18 cellular contexts compared by ENCODE assay signal in the genomic region with DNA sequence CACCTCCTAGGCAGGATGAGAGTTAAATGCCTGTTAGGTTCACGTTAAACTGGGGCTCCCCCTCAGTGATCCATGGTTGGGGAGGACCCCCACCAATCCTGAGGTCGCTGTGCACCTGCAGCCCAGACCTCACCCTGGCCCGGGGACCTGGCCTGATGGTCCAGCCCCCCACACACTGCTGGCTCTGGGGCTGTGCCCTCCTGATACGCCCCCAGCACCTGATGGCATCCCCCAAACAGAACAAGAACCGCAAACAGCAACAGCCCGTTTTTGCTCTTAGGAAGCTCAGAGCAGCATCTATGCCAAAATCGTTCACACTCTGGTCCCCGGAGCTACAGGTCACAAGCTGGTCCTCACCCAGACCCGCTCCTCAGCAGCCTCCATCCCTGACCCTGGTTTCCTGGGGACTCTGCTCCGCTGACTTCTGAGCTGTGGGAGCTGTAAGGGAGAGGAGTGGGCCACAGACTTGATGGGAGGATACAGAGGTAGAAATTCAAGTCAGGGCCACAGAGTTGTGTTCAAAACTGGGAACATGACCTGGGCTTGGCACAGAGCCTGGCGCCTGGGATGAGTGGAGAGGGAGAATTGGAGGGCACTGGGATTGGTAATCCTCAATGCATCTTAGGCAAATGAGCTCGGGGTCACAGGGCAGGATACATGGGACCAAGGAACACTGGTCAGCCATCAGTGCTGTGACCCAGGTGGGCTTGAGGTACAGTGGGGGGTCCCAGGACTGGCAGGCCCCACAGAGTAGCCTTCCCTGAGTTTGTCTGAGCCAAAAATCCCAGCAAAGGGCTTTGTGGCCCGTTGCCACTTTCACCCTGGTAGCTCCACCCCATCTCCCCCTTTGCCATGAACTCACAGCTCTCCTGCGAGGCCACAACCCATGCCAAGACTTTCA.
DNase-seq lines count a peak whose midpoint lies in the region; ATAC-seq and TF ChIP-seq lines count a peak whose summit lies in the region.
"Had no signal": no experiment of that assay in that cellular context is flagged by ENCODE, and none has a peak within 500 bp of the region (broad histone marks: within the 10 kb centered on the region; RNA-seq: fewer than 3 reads in every experiment).

No MANE protein-coding gene starts in this region.

- H3K27ac ChIP-seq in RWPE1 (peak overlapping the region; percentile 62; the same call in 1 of the 2 replicates), stomach (no peak overlapping the region)
- H3K27ac ChIP-seq: sigmoid colon, thoracic aorta had no signal

- no peak for TF ChIP-seq POLR2A in stomach (IDR thresholded peaks at IDR 0.05)

- H3K36me3 Mint-ChIP-seq in activated naive CD4-positive, alpha-beta T cell treated with anti-CD3 and anti-CD28 coated beads, Interleukin-2, amount 10 ng/mL, durations not matched to agents 7 days and 5 days = no peaks in the 10 kb centered on the region
- H3K36me3 Mint-ChIP-seq in activated CD8-positive, alpha-beta T cell treated with anti-CD3 and anti-CD28 coated beads for 36 hours (ENCODE audit: low read depth) = no peaks in the 10 kb centered on the region

- H3K4me3 ChIP-seq in stomach = no peak overlapping the region
- H3K4me3 ChIP-seq: adrenal gland, MG63, sigmoid colon, thoracic aorta had no signal

- H3K9me3 ChIP-seq in stomach = no peaks in the 10 kb centered on the region
- H3K9me3 ChIP-seq: adrenal gland, MG63, sigmoid colon, thoracic aorta had no signal

- peaks cover 7 to 18% (median 11%) of the 10 kb centered on the region in 4 donors for H3K4me1 ChIP-seq in stomach

- POLR2A ChIA-PET in RWPE1 (lab: Yijun Ruan, JAX; ENCODE audit: low non-redundant PET) = no interaction called here
- POLR2A ChIA-PET in activated CD8-positive, alpha-beta T cell treated with anti-CD3 and anti-CD28 coated beads for 36 hours (lab: Charles Lee) = no interaction called here

- H3K27ac Mint-ChIP-seq in activated naive CD4-positive, alpha-beta T cell treated with anti-CD3 and anti-CD28 coated beads, Interleukin-2, amount 10 ng/mL, durations not matched to agents 7 days and 5 days = no peak overlapping the region
- H3K27ac Mint-ChIP-seq in activated CD8-positive, alpha-beta T cell treated with anti-CD3 and anti-CD28 coated beads for 36 hours = no peak overlapping the region

- no peaks in the 10 kb centered on the region for H3K9me3 Mint-ChIP-seq in activated naive CD4-positive, alpha-beta T cell treated with anti-CD3 and anti-CD28 coated beads, Interleukin-2, amount 10 ng/mL, durations not matched to agents 7 days and 5 days
- no peaks in the 10 kb centered on the region for H3K9me3 Mint-ChIP-seq in activated CD8-positive, alpha-beta T cell treated with anti-CD3 and anti-CD28 coated beads for 36 hours

- CTCF ChIA-PET in activated naive CD4-positive, alpha-beta T cell treated with anti-CD3 and anti-CD28 coated beads, Interleukin-2, amount 10 ng/mL, durations not matched to agents 7 days and 5 days (lab: Charles Lee) = no interaction called here
- CTCF ChIA-PET in RWPE1 (lab: Yijun Ruan, JAX) = no interaction called here
- CTCF ChIA-PET in activated CD8-positive, alpha-beta T cell treated with anti-CD3 and anti-CD28 coated beads for 36 hours (lab: Charles Lee) = no interaction called here

- peaks cover 10 to 86% (median 36%) of the 10 kb centered on the region in 3 donors for H3K27me3 ChIP-seq in stomach
- H3K27me3 ChIP-seq: MG63 had no signal

- no peaks in the 10 kb centered on the region for H3K36me3 ChIP-seq in stomach
- H3K36me3 ChIP-seq: MG63, sigmoid colon, thoracic aorta had no signal

- H3K4me1 Mint-ChIP-seq in activated naive CD4-positive, alpha-beta T cell treated with anti-CD3 and anti-CD28 coated beads, Interleukin-2, amount 10 ng/mL, durations not matched to agents 7 days and 5 days = no peaks in the 10 kb centered on the region
- H3K4me1 Mint-ChIP-seq in activated CD8-positive, alpha-beta T cell treated with anti-CD3 and anti-CD28 coated beads for 36 hours (ENCODE audit: low read depth) = peaks cover 2% of the 10 kb centered on the region

- ATAC-seq in left lobe of liver = no peak
- ATAC-seq in activated CD8-positive, alpha-beta T cell treated with anti-CD3 and anti-CD28 coated beads for 36 hours = no peak
- ATAC-seq in GM21737 (IDR thresholded peaks at IDR 0.05; ENCODE audit: unreplicated experiment) = no peak

- peak; percentile 5 for DNase-seq in activated naive CD4-positive, alpha-beta T cell treated with anti-CD3 and anti-CD28 coated beads, Interleukin-2, amount 10 ng/mL, durations not matched to agents 7 days and 5 days
- no peak for DNase-seq in activated naive CD4-positive, alpha-beta T cell (lab: John Stamatoyannopoulos, UW)
- DNase-seq in RWPE1 (ENCODE audit: low spot score) (no peak), left lobe of liver (ENCODE audit: low spot score) (peak; percentile 39), stomach (peak; percentile 15), SW480 (ENCODE audit: low spot score) (no peak)
- DNase-seq in activated CD8-positive, alpha-beta T cell treated with anti-CD3 and anti-CD28 coated beads for 36 hours = no peak
- DNase-seq: activated CD4-positive, alpha-beta T cell treated with anti-CD3 and anti-CD28 coated beads, Interleukin-2, amount 50 U/mL, for 1 hour; H7; MG63; midbrain; NCI-H1930; NCI-H510A treated with DMSO at 0.1 percent for 48 hours; sigmoid colon; stimulated activated CD4-positive, alpha-beta T cell treated with anti-CD3 and anti-CD28 coated beads, Interleukin-2, amount 100 ng/mL, for 48 hours had no signal

- intact Hi-C loops in stomach (cut with DNase I; ENCODE audit: low total_unique reads) = no loop called here
- intact Hi-C loops in activated CD8-positive, alpha-beta T cell treated with anti-CD3 and anti-CD28 coated beads for 36 hours (cut with micrococcal nuclease) = no loop called here

- TF ChIP-seq CTCF in RWPE1 (conservative IDR thresholded peaks at IDR 0.05; ENCODE audit: low read depth) (no peak), stomach (IDR thresholded peaks at IDR 0.05) (no peak)
- no peak for TF ChIP-seq CTCF in activated CD8-positive, alpha-beta T cell treated with anti-CD3 and anti-CD28 coated beads for 36 hours (IDR thresholded peaks at IDR 0.05)

- TF ChIP-seq EP300 in stomach (IDR thresholded peaks at IDR 0.05) = no peak

- H3K4me3 Mint-ChIP-seq in activated naive CD4-positive, alpha-beta T cell treated with anti-CD3 and anti-CD28 coated beads, Interleukin-2, amount 10 ng/mL, durations not matched to agents 7 days and 5 days = no peak overlapping the region
- H3K4me3 Mint-ChIP-seq in activated CD8-positive, alpha-beta T cell treated with anti-CD3 and anti-CD28 coated beads for 36 hours = no peak overlapping the region

- 73 to 83% (median 78%) methylated on average over 11 to 14 of the region's 14 CpGs for WGBS in stomach, 5 donors

- peaks cover 47% of the 10 kb centered on the region for H3K27me3 Mint-ChIP-seq in activated naive CD4-positive, alpha-beta T cell treated with anti-CD3 and anti-CD28 coated beads, Interleukin-2, amount 10 ng/mL, durations not matched to agents 7 days and 5 days
- H3K27me3 Mint-ChIP-seq in activated CD8-positive, alpha-beta T cell treated with anti-CD3 and anti-CD28 coated beads for 36 hours = peaks cover 22% of the 10 kb centered on the region

Comparison
In these comparisons a context has a peak if more than half of its experiments do, and no peak if none do; other contexts are left out.
1. DNase-seq: peak in activated naive CD4-positive, alpha-beta T cell treated with anti-CD3 and anti-CD28 coated beads, Interleukin-2, amount 10 ng/mL, durations not matched to agents 7 days and 5 days (single experiment), left lobe of liver (single experiment) and stomach (single experiment); none in activated naive CD4-positive, alpha-beta T cell (0 of 4), RWPE1 (single experiment), activated CD8-positive, alpha-beta T cell treated with anti-CD3 and anti-CD28 coated beads for 36 hours (single experiment) and SW480 (single experiment).